ENCODE assay signal across 8 cellular contexts in genomic region chr21:45403825-45404725, GRCh38. TPM values are rescaled to one million over a fixed set of nuclear protein-coding genes. Genes with fewer than 3 reads are reported as not detected.
DNase-seq lines count a peak whose midpoint lies in the region; ATAC-seq and TF ChIP-seq lines count a peak whose summit lies in the region.

No MANE protein-coding gene starts in this region.

- peaks cover 2% of the 10 kb centered on the region for H3K36me3 Mint-ChIP-seq in CD8-positive, alpha-beta T cell

- intact Hi-C loops in CD8-positive, alpha-beta T cell (cut with DNase I, micrococcal nuclease), result loop anchor here in 1 of 2 experiments (10.0 kb wide), 1 partner anchor 59 kb away; no protein-coding TSS in a partner anchor
- intact Hi-C loops in esophagus squamous epithelium (cut with DNase I), result no loop called here

- no peak overlapping the region for H3K27ac ChIP-seq in CD8-positive, alpha-beta T cell (ENCODE audit: low read depth, low read length)
- H3K27ac ChIP-seq in RWPE1, result peak overlapping the region; percentile 78
- peak overlapping the region; percentile 80 to 92 (median 87) for H3K27ac ChIP-seq in esophagus squamous epithelium
- H3K27ac ChIP-seq in MM.1S (ENCODE audit: low read length), result no peak overlapping the region

- H3K9me3 Mint-ChIP-seq in CD8-positive, alpha-beta T cell, result peaks cover 8% of the 10 kb centered on the region

- ATAC-seq in CD8-positive, alpha-beta T cell, result no peak
- ATAC-seq in HG03457 (IDR thresholded peaks at IDR 0.05; ENCODE audit: unreplicated experiment) (no peak), GM21619 (IDR thresholded peaks at IDR 0.05; ENCODE audit: unreplicated experiment) (no peak)

- 14 to 19% methylated on average over 20 to 22 of the region's 38 CpGs for WGBS in esophagus squamous epithelium, 2 donors

- no peak overlapping the region for H3K27ac Mint-ChIP-seq in CD8-positive, alpha-beta T cell

- H3K4me1 Mint-ChIP-seq in CD8-positive, alpha-beta T cell (ENCODE audit: low read depth), result peaks cover 16% of the 10 kb centered on the region

- TF ChIP-seq POLR2A in esophagus squamous epithelium (IDR thresholded peaks at IDR 0.05), result no peak

- no peak for DNase-seq in CD8-positive, alpha-beta T cell
- DNase-seq in RWPE1 (ENCODE audit: low spot score) (peak; percentile 48), esophagus squamous epithelium (lab: John Stamatoyannopoulos, UW) (no peak), OCI-M2 (lab: John Stamatoyannopoulos, UW; ENCODE audit: unreplicated experiment) (no peak), MM.1S (no peak)

- peaks cover 61% of the 10 kb centered on the region for H3K27me3 Mint-ChIP-seq in CD8-positive, alpha-beta T cell (ENCODE audit: low read depth)

- no peaks in the 10 kb centered on the region for H3K79me2 ChIP-seq in MM.1S (ENCODE audit: low read length)

- CTCF ChIA-PET in CD8-positive, alpha-beta T cell (lab: Charles Lee), result no interaction called here
- CTCF ChIA-PET in RWPE1 (lab: Yijun Ruan, JAX), result interaction anchor here (0.6 kb wide), 1 partner anchor 745 kb away, joined by 4 read pairs; no protein-coding TSS in a partner anchor

- H3K4me3 ChIP-seq in CD8-positive, alpha-beta T cell (ENCODE audit: low read depth, low read length), result peak overlapping the region; percentile 30
- H3K4me3 ChIP-seq in esophagus squamous epithelium, result peak overlapping the region; percentile 35 to 77 (median 60)
- peak overlapping the region; percentile 12 for H3K4me3 ChIP-seq in neuron (ENCODE audit: low read length)
- no peak overlapping the region for H3K4me3 ChIP-seq in MM.1S (ENCODE audit: low read length)

- H3K27me3 ChIP-seq in CD8-positive, alpha-beta T cell (ENCODE audit: insufficient read depth, low read length), result peaks cover 14% of the 10 kb centered on the region
- H3K27me3 ChIP-seq in esophagus squamous epithelium (peaks cover 0 to 63% (median 0%) of the 10 kb centered on the region in 4 donors), neuron (ENCODE audit: insufficient read depth, low read length) (peaks cover 57% of the 10 kb centered on the region), MM.1S (replicated peaks; ENCODE audit: insufficient read depth, low read length) (peaks cover 90% of the 10 kb centered on the region)

- POLR2A ChIA-PET in CD8-positive, alpha-beta T cell (lab: Charles Lee), result no interaction called here
- POLR2A ChIA-PET in RWPE1 (lab: Yijun Ruan, JAX; ENCODE audit: low non-redundant PET), result no interaction called here

- H3K36me3 ChIP-seq in CD8-positive, alpha-beta T cell (ENCODE audit: insufficient read depth, low read length), result no peaks in the 10 kb centered on the region
- no peaks in the 10 kb centered on the region for H3K36me3 ChIP-seq in esophagus squamous epithelium
- no peaks in the 10 kb centered on the region for H3K36me3 ChIP-seq in neuron (ENCODE audit: insufficient read depth, low read length)
- no peaks in the 10 kb centered on the region for H3K36me3 ChIP-seq in MM.1S (replicated peaks; ENCODE audit: insufficient read depth, low read length)

- H3K4me3 Mint-ChIP-seq in CD8-positive, alpha-beta T cell, result peak overlapping the region; percentile 86

- H3K9me2 ChIP-seq in MM.1S (replicated peaks; ENCODE audit: insufficient read depth, low read length), result no peaks in the 10 kb centered on the region

- H3F3A ChIP-seq in MM.1S (ENCODE audit: insufficient read depth, low read length), result no peaks in the 10 kb centered on the region

- no peaks in the 10 kb centered on the region for H4K20me1 ChIP-seq in MM.1S (ENCODE audit: insufficient read depth, low read length)

- no peak overlapping the region for H3K9ac ChIP-seq in MM.1S (ENCODE audit: low read length)

- no peak overlapping the region for H3K4me2 ChIP-seq in MM.1S (ENCODE audit: low read depth, low read length)

- peaks cover 8% of the 10 kb centered on the region for H3K4me1 ChIP-seq in CD8-positive, alpha-beta T cell (ENCODE audit: insufficient read depth, low read length)
- H3K4me1 ChIP-seq in esophagus squamous epithelium (peaks cover 22 to 66% (median 39%) of the 10 kb centered on the region in 3 donors), neuron (ENCODE audit: insufficient read depth, low read length) (peaks cover 9% of the 10 kb centered on the region), MM.1S (ENCODE audit: low read length) (no peaks in the 10 kb centered on the region)

- no peaks in the 10 kb centered on the region for H3K9me3 ChIP-seq in CD8-positive, alpha-beta T cell (ENCODE audit: low read length)
- H3K9me3 ChIP-seq in esophagus squamous epithelium (peaks cover 0 to 11% (median 10%) of the 10 kb centered on the region in 3 donors), neuron (ENCODE audit: low read length) (no peaks in the 10 kb centered on the region), MM.1S (replicated peaks; ENCODE audit: insufficient read depth, low read length) (no peaks in the 10 kb centered on the region; the same call in 1 of the 2 replicates)

- TF ChIP-seq CTCF in CD8-positive, alpha-beta T cell (IDR thresholded peaks at IDR 0.05), result no peak
- TF ChIP-seq CTCF in RWPE1 (conservative IDR thresholded peaks at IDR 0.05; ENCODE audit: low read depth) (no peak), esophagus squamous epithelium (IDR thresholded peaks at IDR 0.05) (no peak), MM.1S (IDR thresholded peaks at IDR 0.05; ENCODE audit: low read length) (no peak)

- H2AFZ ChIP-seq in neuron (ENCODE audit: low read depth, low read length), result no peak overlapping the region
- no peak overlapping the region for H2AFZ ChIP-seq in MM.1S (ENCODE audit: low read length)

RNA-seq across cellular contexts. Expression of gene COL18A1, which starts 0.9 kb away (rescaled TPM):
- 10 to 100 TPM; 60.7 to 65.3 TPM for total RNA-seq in CD8-positive, alpha-beta T cell
- total RNA-seq in esophagus squamous epithelium, result 10 to 100 TPM; 38.9 to 69.0 (median 52.5) TPM

Comparison
In these comparisons a context has a peak if more than half of its experiments do, and no peak if none do; other contexts are left out.
1. H3K27ac ChIP-seq: peak in RWPE1 (single experiment) and esophagus squamous epithelium (4 of 4); none in CD8-positive, alpha-beta T cell (single experiment) and MM.1S (single experiment).